In the genomic region with DNA sequence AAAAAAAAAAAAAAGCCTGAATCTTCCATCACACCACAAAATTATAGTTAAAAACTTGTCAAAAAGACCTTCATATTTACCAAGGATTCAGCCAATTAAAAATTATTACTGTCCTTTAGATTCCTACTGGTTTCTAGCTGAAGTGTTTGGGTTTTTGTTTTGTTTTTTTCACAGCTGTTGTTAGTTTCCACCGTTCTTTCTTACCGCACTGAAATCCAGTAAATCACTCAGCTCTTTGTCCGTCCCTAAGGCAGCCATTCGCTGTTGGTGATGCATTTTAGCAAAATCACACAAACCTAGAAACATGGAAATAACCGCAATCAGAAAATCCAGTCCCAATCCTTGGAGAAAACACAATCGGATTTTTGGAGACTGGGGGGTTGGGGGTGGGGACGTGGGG, we compare ENCODE assay signal across 8 cellular contexts. TPM values are rescaled to one million over a fixed set of nuclear protein-coding genes. Genes with fewer than 3 reads are reported as not detected.
DNase-seq lines count a peak whose midpoint lies in the region; ATAC-seq lines count a peak whose summit lies in the region.

No MANE protein-coding gene starts in this region.

- no peaks in the 10 kb centered on the region for H3K9me3 Mint-ChIP-seq in activated naive CD8-positive, alpha-beta T cell (ENCODE audit: low read depth)
- H3K9me3 Mint-ChIP-seq in immature natural killer cell = peaks cover 0 to 5% (median 0%) of the 10 kb centered on the region in 6 donors

- peak overlapping the region; percentile 64 for H3K27ac ChIP-seq in ACC112 (ENCODE audit: low read depth, low read length)
- peak overlapping the region; percentile 75 for H3K27ac ChIP-seq in subcutaneous abdominal adipose tissue (ENCODE audit: low read depth, low read length)

- H3K79me2 ChIP-seq in ACC112 (ENCODE audit: control insufficient read depth, insufficient read depth, low read length, unreplicated experiment) = peaks cover 39% of the 10 kb centered on the region

- peaks cover 23% of the 10 kb centered on the region for H3K27me3 Mint-ChIP-seq in activated naive CD8-positive, alpha-beta T cell
- H3K27me3 Mint-ChIP-seq in immature natural killer cell (ENCODE audit: low read depth in 3 of 3) = peaks cover 12 to 27% (median 21%) of the 10 kb centered on the region in 3 donors

- peak overlapping the region; percentile 69 for H2AFZ ChIP-seq in ACC112 (ENCODE audit: low read length, unreplicated experiment)

- peaks cover 8% of the 10 kb centered on the region for H3K4me1 ChIP-seq in ACC112 (ENCODE audit: control insufficient read depth, insufficient read depth, low read length, unreplicated experiment)
- peaks cover 2 to 36% (median 24%) of the 10 kb centered on the region in 5 donors for H3K4me1 ChIP-seq in subcutaneous abdominal adipose tissue (ENCODE audit: control insufficient read depth in 5 of 5, insufficient read depth in 5 of 5, low read length in 5 of 5)

- peak overlapping the region in 4 of 5 donors; percentile 2 to 60 (median 29) for H3K9ac ChIP-seq in subcutaneous abdominal adipose tissue (ENCODE audit: low read length in 5 of 5)

- DNase-seq in H7 (peak; percentile 7), immature natural killer cell (peak in 1 of 3 donors; percentile 6), NCI-H510A treated with DMSO at 0.1 percent for 48 hours (lab: John Stamatoyannopoulos, UW) (no peak)

- H3K4me3 Mint-ChIP-seq in activated naive CD8-positive, alpha-beta T cell = peak overlapping the region; percentile 51
- H3K4me3 Mint-ChIP-seq in immature natural killer cell = peak overlapping the region; percentile 92 to 97 (median 95)

- no peaks in the 10 kb centered on the region for H3K9me3 ChIP-seq in subcutaneous abdominal adipose tissue (ENCODE audit: control insufficient read depth in 5 of 5, low read length in 5 of 5)

- H3K27ac Mint-ChIP-seq in activated naive CD8-positive, alpha-beta T cell = no peak overlapping the region
- peak overlapping the region in 4 of 6 donors; percentile 43 to 83 (median 66) for H3K27ac Mint-ChIP-seq in immature natural killer cell

- H3K27me3 ChIP-seq in ACC112 (ENCODE audit: insufficient read depth, low read length) = no peaks in the 10 kb centered on the region
- no peaks in the 10 kb centered on the region for H3K27me3 ChIP-seq in H7 (ENCODE audit: control insufficient read depth, insufficient read depth, low read length)
- no peaks in the 10 kb centered on the region for H3K27me3 ChIP-seq in subcutaneous abdominal adipose tissue (ENCODE audit: control insufficient read depth in 5 of 5, insufficient read depth in 4 of 5, low read length in 5 of 5)

- no peaks in the 10 kb centered on the region for H3K36me3 Mint-ChIP-seq in activated naive CD8-positive, alpha-beta T cell
- peaks cover 0 to 3% (median 0%) of the 10 kb centered on the region in 3 donors for H3K36me3 Mint-ChIP-seq in immature natural killer cell

- no peak for ATAC-seq in HG02970 (IDR thresholded peaks at IDR 0.05; ENCODE audit: low FRiP score, unreplicated experiment)
- no peak for ATAC-seq in GM19452 (IDR thresholded peaks at IDR 0.05; ENCODE audit: unreplicated experiment)

- peak overlapping the region; percentile 83 for H3K4me3 ChIP-seq in ACC112 (ENCODE audit: low read depth, low read length)
- peak overlapping the region; percentile 49 for H3K4me3 ChIP-seq in H7 (ENCODE audit: insufficient read depth, low read depth, low read length)
- H3K4me3 ChIP-seq in subcutaneous abdominal adipose tissue (ENCODE audit: low read depth in 1 of 5, low read length in 5 of 5) = peak overlapping the region; percentile 30 to 81 (median 68)

- peaks cover 23% of the 10 kb centered on the region for H3K4me1 Mint-ChIP-seq in activated naive CD8-positive, alpha-beta T cell (ENCODE audit: low read depth)
- H3K4me1 Mint-ChIP-seq in immature natural killer cell = peaks cover 37 to 51% of the 10 kb centered on the region in 2 donors

- H3K36me3 ChIP-seq in ACC112 (ENCODE audit: insufficient read depth, low read length) = 0 out of 2 replicates have a peak, but pooled peaks cover 3% of the 10 kb centered on the region
- H3K36me3 ChIP-seq in H7 (replicated peaks; ENCODE audit: control insufficient read depth, insufficient read depth, low read length) = no peaks in the 10 kb centered on the region
- peaks cover 0 to 3% (median 0%) of the 10 kb centered on the region in 5 donors for H3K36me3 ChIP-seq in subcutaneous abdominal adipose tissue (ENCODE audit: control insufficient read depth in 5 of 5, insufficient read depth in 5 of 5, low read length in 5 of 5)

RNA-seq across cellular contexts. Expression of gene TCF4, which starts 1.2 kb away (rescaled TPM):
- total RNA-seq in H7 (2014; rRNA removed; shearing (Covaris generic)) = 38.0 and 48.3 TPM in 2 replicates
- 10 to 100 TPM in 2 of 3 donors, 1 to 10 TPM in 1; 7.7 to 28.0 (median 17.6) TPM for polyA plus RNA-seq in immature natural killer cell
